ENCODE assay signal across 8 cellular contexts in genomic region chr11:12110714-12111481, GRCh38. TPM values are rescaled to one million over a fixed set of nuclear protein-coding genes. Genes with fewer than 3 reads are reported as not detected.
DNase-seq lines count a peak whose midpoint lies in the region; ATAC-seq and TF ChIP-seq lines count a peak whose summit lies in the region.

No MANE protein-coding gene starts in this region.

- peak in 4 of 7 experiments; percentile 34 to 53 (median 39) for DNase-seq in CD8-positive, alpha-beta T cell
- DNase-seq in T-helper 17 cell (peak; percentile 18 to 28 (median 27)), coronary artery (ENCODE audit: low spot score) (peak; percentile 84), lung (ENCODE audit: low spot score) (peak; percentile 65), amniotic stem cell (lab: John Stamatoyannopoulos, UW) (no peak)

- no peaks in the 10 kb centered on the region for H3K9me3 ChIP-seq in CD8-positive, alpha-beta T cell (ENCODE audit: low read length)
- H3K9me3 ChIP-seq in T-helper 17 cell (ENCODE audit: control insufficient read depth, low read length, poor library complexity, severe bottlenecking) (no peaks in the 10 kb centered on the region), lung (ENCODE audit: control insufficient read depth in 2 of 2, insufficient read depth in 1 of 2, low read length in 1 of 2) (no peaks in the 10 kb centered on the region), subcutaneous abdominal adipose tissue (ENCODE audit: control insufficient read depth in 5 of 5, low read length in 5 of 5) (no peaks in the 10 kb centered on the region)

- H3K36me3 ChIP-seq in CD8-positive, alpha-beta T cell (ENCODE audit: insufficient read depth, low read length), result no peaks in the 10 kb centered on the region
- H3K36me3 ChIP-seq in lung (ENCODE audit: control insufficient read depth in 2 of 2, insufficient read depth in 2 of 2, low read length in 2 of 2) (no peaks in the 10 kb centered on the region), subcutaneous abdominal adipose tissue (ENCODE audit: control insufficient read depth in 5 of 5, insufficient read depth in 5 of 5, low read length in 5 of 5) (no peaks in the 10 kb centered on the region)

- H3K4me3 Mint-ChIP-seq in CD8-positive, alpha-beta T cell, result peak overlapping the region; percentile 83
- H3K4me3 Mint-ChIP-seq in T-helper 17 cell, result peak overlapping the region; percentile 89

- H3K27me3 ChIP-seq in CD8-positive, alpha-beta T cell (ENCODE audit: insufficient read depth, low read length), result no peaks in the 10 kb centered on the region
- H3K27me3 ChIP-seq in lung (ENCODE audit: control insufficient read depth, insufficient read depth) (no peaks in the 10 kb centered on the region), subcutaneous abdominal adipose tissue (ENCODE audit: control insufficient read depth in 5 of 5, insufficient read depth in 4 of 5, low read length in 5 of 5) (peaks cover 0 to under 1% (median 0%) of the 10 kb centered on the region in 5 donors)

- CTCF ChIA-PET in CD8-positive, alpha-beta T cell (lab: Charles Lee), result interaction anchor here (2.0 kb wide), 1 partner anchor 66 kb away, joined by 6 read pairs; no protein-coding TSS in a partner anchor

- H3K4me1 ChIP-seq in CD8-positive, alpha-beta T cell (ENCODE audit: insufficient read depth, low read length), result peaks cover 13% of the 10 kb centered on the region
- H3K4me1 ChIP-seq in lung (ENCODE audit: control insufficient read depth in 2 of 2, insufficient read depth in 2 of 2, low read length in 2 of 2), result peaks cover 4 to 16% of the 10 kb centered on the region in 2 donors
- H3K4me1 ChIP-seq in subcutaneous abdominal adipose tissue (ENCODE audit: control insufficient read depth in 5 of 5, insufficient read depth in 5 of 5, low read length in 5 of 5), result peaks cover 6 to 21% (median 17%) of the 10 kb centered on the region in 5 donors

- no peaks in the 10 kb centered on the region for H3K9me3 Mint-ChIP-seq in CD8-positive, alpha-beta T cell

- no peaks in the 10 kb centered on the region for H3K36me3 Mint-ChIP-seq in CD8-positive, alpha-beta T cell
- H3K36me3 Mint-ChIP-seq in T-helper 17 cell (ENCODE audit: low read depth), result no peaks in the 10 kb centered on the region

- POLR2A ChIA-PET in CD8-positive, alpha-beta T cell (lab: Charles Lee), result interaction anchor here (1.0 kb wide), 2 partner anchors 21 to 114 kb away, joined by 3 read pairs; no protein-coding TSS in a partner anchor

- peak overlapping the region in 4 of 5 donors; percentile 21 to 77 (median 66) for H3K9ac ChIP-seq in subcutaneous abdominal adipose tissue (ENCODE audit: low read length in 5 of 5)

- peak overlapping the region; percentile 44 for H3K4me3 ChIP-seq in CD8-positive, alpha-beta T cell (ENCODE audit: low read depth, low read length)
- H3K4me3 ChIP-seq in coronary artery (peak overlapping the region; percentile 94), lung (peak overlapping the region; percentile 68), subcutaneous abdominal adipose tissue (ENCODE audit: low read depth in 1 of 5, low read length in 5 of 5) (peak overlapping the region; percentile 71 to 84 (median 78))

- 15 to 22% methylated on average over 56 to 65 of the region's 65 CpGs for WGBS in lung, 2 donors

- peak; percentile 45 for ATAC-seq in CD8-positive, alpha-beta T cell
- peak; percentile 35 for ATAC-seq in GM19043 (IDR thresholded peaks at IDR 0.05; ENCODE audit: low read depth, unreplicated experiment)
- ATAC-seq in HG03159 (IDR thresholded peaks at IDR 0.05; ENCODE audit: unreplicated experiment), result peak; percentile 36
- ATAC-seq in T-helper 17 cell, result peak; percentile 58
- no peak for ATAC-seq in lung (ENCODE audit: insufficient read depth, low FRiP score)

- intact Hi-C loops in CD8-positive, alpha-beta T cell (cut with DNase I, micrococcal nuclease), result loop anchor here in 1 of 2 experiments (1.0 to 5.0 kb wide), 3 partner anchors 113 to 264 kb away; no protein-coding TSS in a partner anchor

- TF ChIP-seq CTCF in CD8-positive, alpha-beta T cell (IDR thresholded peaks at IDR 0.05), result no peak
- TF ChIP-seq CTCF in coronary artery (IDR thresholded peaks at IDR 0.05) (no peak), lung (IDR thresholded peaks at IDR 0.05; ENCODE audit: control extremely low read depth, extremely low read depth) (no peak)

- no peak overlapping the region for H3K27ac Mint-ChIP-seq in CD8-positive, alpha-beta T cell
- no peak overlapping the region for H3K27ac Mint-ChIP-seq in T-helper 17 cell

- H3K27me3 Mint-ChIP-seq in CD8-positive, alpha-beta T cell (ENCODE audit: low read depth), result no peaks in the 10 kb centered on the region
- H3K27me3 Mint-ChIP-seq in T-helper 17 cell, result no peaks in the 10 kb centered on the region

- peaks cover 17% of the 10 kb centered on the region for H3K4me1 Mint-ChIP-seq in CD8-positive, alpha-beta T cell (ENCODE audit: low read depth)
- H3K4me1 Mint-ChIP-seq in T-helper 17 cell, result peaks cover 42% of the 10 kb centered on the region

- no peak overlapping the region for H3K27ac ChIP-seq in CD8-positive, alpha-beta T cell (ENCODE audit: low read depth, low read length)
- H3K27ac ChIP-seq in coronary artery (peak overlapping the region; percentile 96 to 99), lung (ENCODE audit: low read depth in 1 of 2, low read length in 1 of 2) (peak overlapping the region; percentile 78 to 91), subcutaneous abdominal adipose tissue (ENCODE audit: low read depth, low read length) (no peak overlapping the region)

RNA-seq across cellular contexts. Expression of gene MICAL2, which starts 0.5 kb away (rescaled TPM):
- 10 to 100 TPM; 15.8 TPM for total RNA-seq in CD8-positive, alpha-beta T cell
- total RNA-seq in T-helper 17 cell, result 10 to 100 TPM; 52.0 to 66.9 TPM
- 100 to 1,000 TPM; 124 to 218 TPM for total RNA-seq in lung
- 10 to 100 TPM; 38.2 to 75.3 TPM for polyA plus RNA-seq in lung

Comparison
In these comparisons a context has a peak if more than half of its experiments do, and no peak if none do; other contexts are left out.
1. H3K27ac ChIP-seq: peak in coronary artery (2 of 2) and lung (2 of 2); none in CD8-positive, alpha-beta T cell (single experiment) and subcutaneous abdominal adipose tissue (single experiment).
2. H3K4me3 ChIP-seq: peak in every context shown above with its lines; median percentile 94 in coronary artery; 78 in subcutaneous abdominal adipose tissue; 68 in lung; 44 in CD8-positive, alpha-beta T cell.